ENCODE assay signal across 1 cellular context in the genomic region with DNA sequence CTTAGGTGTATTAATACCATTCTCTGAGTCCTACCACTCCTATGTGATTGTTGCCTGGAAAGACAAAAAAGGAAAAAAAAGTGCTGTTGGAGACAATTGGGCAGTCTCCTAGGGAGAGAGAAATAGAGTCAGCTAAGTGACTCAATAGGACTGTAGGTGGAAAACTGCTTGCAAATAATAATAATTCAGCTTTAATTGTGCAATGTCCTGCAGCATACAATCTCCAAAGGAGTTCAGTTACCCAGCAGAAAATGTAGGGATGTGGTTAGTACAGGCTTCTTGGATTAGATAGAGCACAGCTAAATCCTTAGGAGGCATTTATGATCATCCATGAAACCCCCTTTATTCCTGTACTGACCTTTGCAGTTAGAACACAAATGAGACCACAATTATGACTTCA.
TF ChIP-seq lines count a peak whose summit lies in the region.

No MANE protein-coding gene starts in this region.

TF ChIP-seq in K562, 482 proteins besides CTCF, POLR2A, EP300 and RAD21:
- TF ChIP-seq PYGO2 (tag; IDR thresholded peaks at IDR 0.05): no peak
- TF ChIP-seq POLR2B (IDR thresholded peaks at IDR 0.05; ENCODE audit: low read depth, partially characterized antibody): no peak
- no peak for TF ChIP-seq HINFP (tag; conservative IDR thresholded peaks at IDR 0.05; ENCODE audit: low read depth)
TF ChIP-seq in K562: peak in this region for 0.
